8 cellular contexts compared by ENCODE assay signal in genomic region chr9:79623799-79624721, GRCh38. TPM values are rescaled to one million over a fixed set of nuclear protein-coding genes. Genes with fewer than 3 reads are reported as not detected.
A peak's percentile ranks its signal among the peaks of the same experiment; 100 is the strongest.
DNase-seq lines count a peak whose midpoint lies in the region; ATAC-seq and TF ChIP-seq lines count a peak whose summit lies in the region.

No MANE protein-coding gene starts in this region.

- peaks cover 26% of the 10 kb centered on the region for H3K4me1 Mint-ChIP-seq in progenitor cell of endocrine pancreas (ENCODE audit: low read depth)
- H3K4me1 Mint-ChIP-seq in endodermal cell: peaks cover 8% of the 10 kb centered on the region

- H3K27ac ChIP-seq in epithelial cell of prostate: peak overlapping the region; percentile 80
- H3K27ac ChIP-seq in endodermal cell (ENCODE audit: low read depth, low read length): no peak overlapping the region

- no peaks in the 10 kb centered on the region for H3K36me3 ChIP-seq in endodermal cell (ENCODE audit: control insufficient read depth, insufficient read depth, low read length)

- WGBS in endodermal cell (ENCODE audit: insufficient coverage in 1 of 2, insufficient read length in 1 of 2), 2 experiments: 93 to 100% methylated on average over 3 to 6 of the region's 6 CpGs

- H3K36me3 Mint-ChIP-seq in progenitor cell of endocrine pancreas (ENCODE audit: insufficient read depth) (peaks cover 2% of the 10 kb centered on the region), endodermal cell (ENCODE audit: low read depth) (no peaks in the 10 kb centered on the region)

- TF ChIP-seq CTCF in progenitor cell of endocrine pancreas (IDR thresholded peaks at IDR 0.05; ENCODE audit: unreplicated experiment) (no peak), endodermal cell (conservative IDR thresholded peaks at IDR 0.05) (no peak)

- DNase-seq in EL (peak; percentile 38), T-helper 22 cell (ENCODE audit: low read depth) (peak; percentile 0), epithelial cell of prostate (ENCODE audit: low read depth, low spot score) (peak; percentile 68), progenitor cell of endocrine pancreas (ENCODE audit: low spot score, unreplicated experiment) (no peak), endodermal cell (no peak)

- peak overlapping the region; percentile 90 for H3K27ac Mint-ChIP-seq in progenitor cell of endocrine pancreas
- H3K27ac Mint-ChIP-seq in endodermal cell: no peak overlapping the region

- no peaks in the 10 kb centered on the region for H3K27me3 ChIP-seq in endodermal cell (ENCODE audit: control insufficient read depth, insufficient read depth, low read length, poor library complexity, severe bottlenecking)

- no peaks in the 10 kb centered on the region for H3K4me1 ChIP-seq in endodermal cell (ENCODE audit: control insufficient read depth, insufficient read depth, low read length)

- no peak overlapping the region for H3K4me3 ChIP-seq in endodermal cell (ENCODE audit: low read length)

- no peak overlapping the region for H3K4me3 Mint-ChIP-seq in progenitor cell of endocrine pancreas (ENCODE audit: low read depth)
- H3K4me3 Mint-ChIP-seq in endodermal cell: no peak overlapping the region

- H3K9me3 Mint-ChIP-seq in progenitor cell of endocrine pancreas (ENCODE audit: low read depth) (peaks cover 6% of the 10 kb centered on the region), endodermal cell (no peaks in the 10 kb centered on the region)

- no peaks in the 10 kb centered on the region for H3K9me3 ChIP-seq in endodermal cell (ENCODE audit: control insufficient read depth, low read length)

- ATAC-seq in GM19463 (IDR thresholded peaks at IDR 0.05; ENCODE audit: unreplicated experiment) (peak; percentile 90), HG03432 (IDR thresholded peaks at IDR 0.05; ENCODE audit: unreplicated experiment) (peak; percentile 95), SK-N-SH treated with all-trans-retinoic acid at 6 μM for 48 hours (no peak)

- no peaks in the 10 kb centered on the region for H3K27me3 Mint-ChIP-seq in progenitor cell of endocrine pancreas
- no peaks in the 10 kb centered on the region for H3K27me3 Mint-ChIP-seq in endodermal cell (ENCODE audit: insufficient read depth)

- H3K9ac ChIP-seq in endodermal cell (ENCODE audit: extremely low read depth, low read length, poor library complexity, severe bottlenecking): no peak overlapping the region

TF ChIP-seq in SK-N-SH treated with all-trans-retinoic acid at 6 μM for 48 hours, 23 proteins besides CTCF, POLR2A, EP300 and RAD21:
- TF ChIP-seq ESRRG (CRISPR knock-in tag; IDR thresholded peaks at IDR 0.05) (no peak), ZFP3 (CRISPR knock-in tag; IDR thresholded peaks at IDR 0.05) (no peak), SNAI2 (CRISPR knock-in tag; IDR thresholded peaks at IDR 0.05) (no peak), ZNF70 (CRISPR knock-in tag; IDR thresholded peaks at IDR 0.05) (no peak), RARB (CRISPR knock-in tag; IDR thresholded peaks at IDR 0.05) (no peak), CSDC2 (CRISPR knock-in tag; IDR thresholded peaks at IDR 0.05) (no peak), ZNF565 (CRISPR knock-in tag; conservative IDR thresholded peaks at IDR 0.05; ENCODE audit: low read depth) (no peak), ZNF8 (CRISPR knock-in tag; IDR thresholded peaks at IDR 0.05) (no peak), TOX (CRISPR knock-in tag; IDR thresholded peaks at IDR 0.05; ENCODE audit: borderline replicate concordance) (no peak), ISL1 (CRISPR knock-in tag; IDR thresholded peaks at IDR 0.05) (no peak), POU6F1 (CRISPR knock-in tag; IDR thresholded peaks at IDR 0.05; ENCODE audit: borderline replicate concordance, low read depth) (no peak), ZC3H10 (CRISPR knock-in tag; IDR thresholded peaks at IDR 0.05) (no peak), TSHZ2 (CRISPR knock-in tag; IDR thresholded peaks at IDR 0.05) (no peak), BACH2 (CRISPR knock-in tag; IDR thresholded peaks at IDR 0.05; ENCODE audit: borderline replicate concordance) (no peak), OSR1 (CRISPR knock-in tag; IDR thresholded peaks at IDR 0.05) (no peak), PPARA (CRISPR knock-in tag; IDR thresholded peaks at IDR 0.05; ENCODE audit: borderline replicate concordance) (no peak)
- TF ChIP-seq, protein P1, sequence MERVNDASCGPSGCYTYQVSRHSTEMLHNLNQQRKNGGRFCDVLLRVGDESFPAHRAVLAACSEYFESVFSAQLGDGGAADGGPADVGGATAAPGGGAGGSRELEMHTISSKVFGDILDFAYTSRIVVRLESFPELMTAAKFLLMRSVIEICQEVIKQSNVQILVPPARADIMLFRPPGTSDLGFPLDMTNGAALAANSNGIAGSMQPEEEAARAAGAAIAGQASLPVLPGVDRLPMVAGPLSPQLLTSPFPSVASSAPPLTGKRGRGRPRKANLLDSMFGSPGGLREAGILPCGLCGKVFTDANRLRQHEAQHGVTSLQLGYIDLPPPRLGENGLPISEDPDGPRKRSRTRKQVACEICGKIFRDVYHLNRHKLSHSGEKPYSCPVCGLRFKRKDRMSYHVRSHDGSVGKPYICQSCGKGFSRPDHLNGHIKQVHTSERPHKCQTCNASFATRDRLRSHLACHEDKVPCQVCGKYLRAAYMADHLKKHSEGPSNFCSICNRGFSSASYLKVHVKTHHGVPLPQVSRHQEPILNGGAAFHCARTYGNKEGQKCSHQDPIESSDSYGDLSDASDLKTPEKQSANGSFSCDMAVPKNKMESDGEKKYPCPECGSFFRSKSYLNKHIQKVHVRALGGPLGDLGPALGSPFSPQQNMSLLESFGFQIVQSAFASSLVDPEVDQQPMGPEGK (CRISPR knock-in tag; IDR thresholded peaks at IDR 0.05; ENCODE audit: borderline replicate concordance): no peak
- TF ChIP-seq, protein P2, sequence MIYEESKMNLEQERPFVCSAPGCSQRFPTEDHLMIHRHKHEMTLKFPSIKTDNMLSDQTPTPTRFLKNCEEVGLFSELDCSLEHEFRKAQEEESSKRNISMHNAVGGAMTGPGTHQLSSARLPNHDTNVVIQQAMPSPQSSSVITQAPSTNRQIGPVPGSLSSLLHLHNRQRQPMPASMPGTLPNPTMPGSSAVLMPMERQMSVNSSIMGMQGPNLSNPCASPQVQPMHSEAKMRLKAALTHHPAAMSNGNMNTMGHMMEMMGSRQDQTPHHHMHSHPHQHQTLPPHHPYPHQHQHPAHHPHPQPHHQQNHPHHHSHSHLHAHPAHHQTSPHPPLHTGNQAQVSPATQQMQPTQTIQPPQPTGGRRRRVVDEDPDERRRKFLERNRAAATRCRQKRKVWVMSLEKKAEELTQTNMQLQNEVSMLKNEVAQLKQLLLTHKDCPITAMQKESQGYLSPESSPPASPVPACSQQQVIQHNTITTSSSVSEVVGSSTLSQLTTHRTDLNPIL (CRISPR knock-in tag; IDR thresholded peaks at IDR 0.05; ENCODE audit: low read depth): no peak

RNA-seq across cellular contexts. Expression of gene TLE4, which starts 52.3 kb away (rescaled TPM):
- total RNA-seq in progenitor cell of endocrine pancreas (54.1 and 55.6 TPM in 2 replicates), endodermal cell (10 to 100 TPM; 16.7 to 25.5 TPM)
- 101 TPM for polyA plus RNA-seq in endodermal cell (2013, experiment 1 of 2)
- polyA plus RNA-seq in endodermal cell (2013, experiment 2 of 2): 102 TPM

Comparison
In these comparisons a context has a peak if more than half of its experiments do, and no peak if none do; other contexts are left out.
1. DNase-seq: peak in EL (single experiment), T-helper 22 cell (single experiment) and epithelial cell of prostate (single experiment); none in progenitor cell of endocrine pancreas (single experiment) and endodermal cell (single experiment).